Comparison of ENCODE assay signal across 9 cellular contexts in genomic region chr12:75814856-75815754, GRCh38.
DNase-seq lines count a peak whose midpoint lies in the region; ATAC-seq, FAIRE-seq and TF ChIP-seq lines count a peak whose summit lies in the region.
"Had no signal": no experiment of that assay in that cellular context is flagged by ENCODE, and none has a peak within 500 bp of the region (broad histone marks: within the 10 kb centered on the region; RNA-seq: fewer than 3 reads in every experiment).

No MANE protein-coding gene starts in this region.

- no peaks in the 10 kb centered on the region for H3K36me3 ChIP-seq in K562 (ENCODE audit: control insufficient read depth, insufficient read depth, low read length)
- no peaks in the 10 kb centered on the region for H3K36me3 ChIP-seq in tibial artery

- H3K4me3 ChIP-seq in K562 (no peak overlapping the region), tibial artery (no peak overlapping the region)
- H3K4me3 ChIP-seq: SK-N-MC, skin epidermis had no signal

- H3K27me3 ChIP-seq in K562 (ENCODE audit: control insufficient read depth in 2 of 2, insufficient read depth in 2 of 2, low read length in 2 of 2) (0 out of 5 replicates have a peak, but pooled peaks cover 0 to 4% of the 10 kb centered on the region in 2 experiments), tibial artery (no peaks in the 10 kb centered on the region)

- H3K4me1 ChIP-seq in K562 (replicated peaks in 1 of 2; ENCODE audit: control insufficient read depth in 2 of 2, insufficient read depth in 2 of 2, low read length in 2 of 2) (no peaks in the 10 kb centered on the region; a peak in 1 of 5 replicates), tibial artery (peaks cover 0 to 14% (median 5%) of the 10 kb centered on the region in 4 donors)

- no peaks in the 10 kb centered on the region for H4K20me1 ChIP-seq in K562 (replicated peaks; ENCODE audit: control insufficient read depth, insufficient read depth, low read length)

- no peak for TF ChIP-seq RAD21 in K562 (CRISPR knock-in tag; conservative IDR thresholded peaks at IDR 0.05 in 1 of 2, IDR thresholded peaks at IDR 0.05 in 1 of 2)

- no peak overlapping the region for H3K9ac ChIP-seq in K562 (ENCODE audit: insufficient read depth in 1 of 2, low read depth in 2 of 2, low read length in 2 of 2)

- H3K27ac ChIP-seq in K562 (ENCODE audit: extremely low read depth, low read depth, low read length) (no peak overlapping the region), tibial artery (peak overlapping the region; percentile 27 to 47)
- H3K27ac ChIP-seq: SK-N-MC had no signal

- 16% methylated on average over 6 of the region's 6 CpGs for WGBS in K562 (ENCODE audit: insufficient coverage, low coverage, missing lambda C conversion rate)

- intact Hi-C loops in K562 (cut with micrococcal nuclease) = loop anchor here (5.0 to 10.0 kb wide), 2 partner anchors 217 to 280 kb away; partner anchors contain the start of gene PHLDA1
- intact Hi-C loops in tibial artery (cut with DNase I; ENCODE audit: low total_unique reads) = no loop called here

- no peaks in the 10 kb centered on the region for H3K9me3 ChIP-seq in K562 (replicated peaks; ENCODE audit: control insufficient read depth, insufficient read depth, low read depth, low read length)
- H3K9me3 ChIP-seq in tibial artery = no peaks in the 10 kb centered on the region

- TF ChIP-seq POLR2A in K562 (conservative IDR thresholded peaks at IDR 0.05) = no peak

- no peak overlapping the region for H3K4me2 ChIP-seq in K562 (ENCODE audit: insufficient read depth, low read length)

- TF ChIP-seq CTCF in K562 (IDR thresholded peaks at IDR 0.05 in 2 of 3, conservative IDR thresholded peaks at IDR 0.05 in 1 of 3; ENCODE audit: insufficient read depth in 2 of 3, low read depth in 1 of 3, low read length in 3 of 3) (no peak), tibial artery (IDR thresholded peaks at IDR 0.05) (no peak)

- ATAC-seq in GM18499 (IDR thresholded peaks at IDR 0.05; ENCODE audit: insufficient read depth, unreplicated experiment) (peak; percentile 64), K562 (no peak), GM21423 (IDR thresholded peaks at IDR 0.05; ENCODE audit: unreplicated experiment) (no peak)

- in situ Hi-C loops in K562 (cut with MboI) = no loop called here

- no peak for FAIRE-seq in K562 (lab: Jason Lieb, UNC)

- no TSS peak for BruUV-seq in K562 (replicated peaks; lab: Mats Ljungman, UMichigan)

- POLR2A ChIA-PET in K562 (lab: Yijun Ruan, JAX) = interaction anchor here (0.6 kb wide), 1 partner anchor 9 kb away, joined by 3 read pairs; no protein-coding TSS in a partner anchor

- DNase-seq in HS-27A (ENCODE audit: low read depth) (peak; percentile 72), K562 (ENCODE audit: extremely low read depth in 1 of 4, low spot score in 3 of 4) (peak in 1 of 4 experiments; percentile 13), kidney glomerular epithelial cell (lab: John Stamatoyannopoulos, UW) (peak; percentile 97), tibial artery (no peak), NCI-H69 (lab: John Stamatoyannopoulos, UW) (no peak)

- TF ChIP-seq EP300 in K562 (IDR thresholded peaks at IDR 0.05; ENCODE audit: low read length) = no peak

- no peak overlapping the region for H2AFZ ChIP-seq in K562 (ENCODE audit: low read depth, low read length)

- H3K79me2 ChIP-seq in K562 (ENCODE audit: control insufficient read depth, insufficient read depth, low read length) = no peaks in the 10 kb centered on the region

- CTCF ChIA-PET in K562 (lab: Yijun Ruan, JAX; ENCODE audit: low intra/inter-chr PET ratio) = no interaction called here

- no peaks in the 10 kb centered on the region for H3K9me1 ChIP-seq in K562 (ENCODE audit: control insufficient read depth, insufficient read depth, low read length)

TF ChIP-seq in K562, 482 proteins besides CTCF, POLR2A, EP300 and RAD21:
- TF ChIP-seq RFX1 (IDR thresholded peaks at IDR 0.05) (peak; percentile 90), BDP1 (IDR thresholded peaks at IDR 0.05; ENCODE audit: insufficient read depth, insufficient read length) (no peak), SP1 (CRISPR knock-in tag; IDR thresholded peaks at IDR 0.05) (no peak)

Comparison
In these comparisons a context has a peak if more than half of its experiments do, and no peak if none do; other contexts are left out.
1. DNase-seq: peak in HS-27A (single experiment) and kidney glomerular epithelial cell (single experiment); none in tibial artery (0 of 2) and NCI-H69 (single experiment).